14 cellular contexts compared by ENCODE assay signal in the genomic region with DNA sequence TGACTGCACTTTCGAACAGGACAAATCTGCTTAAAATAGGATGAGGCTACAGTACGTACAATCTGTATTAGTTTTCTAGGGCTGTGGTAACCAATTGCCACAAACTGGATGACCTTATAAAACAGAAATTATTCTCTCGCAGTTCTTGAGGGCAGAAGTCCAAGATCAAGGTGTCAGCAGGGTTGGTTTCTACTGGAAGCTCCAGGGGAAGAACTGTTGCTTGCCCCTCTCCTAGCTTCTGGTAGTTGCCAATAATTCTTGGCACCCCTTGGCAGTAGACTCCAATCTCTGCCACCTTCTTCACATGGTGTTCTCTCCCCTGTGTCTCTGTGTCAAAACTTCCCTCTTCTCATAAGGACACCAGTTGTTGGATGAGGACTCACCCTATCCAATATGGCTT. TPM values are rescaled to one million over a fixed set of nuclear protein-coding genes. Genes with fewer than 3 reads are reported as not detected.
DNase-seq lines count a peak whose midpoint lies in the region; ATAC-seq and TF ChIP-seq lines count a peak whose summit lies in the region.
"Had no signal": no experiment of that assay in that cellular context is flagged by ENCODE, and none has a peak within 500 bp of the region (broad histone marks: within the 10 kb centered on the region; RNA-seq: fewer than 3 reads in every experiment).

No MANE protein-coding gene starts in this region.

- no peak for TF ChIP-seq CTCF in DOHH2 (IDR thresholded peaks at IDR 0.05; ENCODE audit: low read depth, low read length, poor library complexity, severe bottlenecking)
- TF ChIP-seq CTCF in activated CD8-positive, alpha-beta T cell treated with anti-CD3 and anti-CD28 coated beads for 36 hours (IDR thresholded peaks at IDR 0.05) = no peak
- TF ChIP-seq CTCF in right atrium auricular region (IDR thresholded peaks at IDR 0.05) = no peak

- H3K4me3 Mint-ChIP-seq in CD4-positive, CD25-positive, alpha-beta regulatory T cell = peak overlapping the region; percentile 90 to 92 (median 92)
- peak overlapping the region; percentile 89 for H3K4me3 Mint-ChIP-seq in activated CD8-positive, alpha-beta T cell treated with anti-CD3 and anti-CD28 coated beads for 36 hours
- H3K4me3 Mint-ChIP-seq in memory B cell = peak overlapping the region; percentile 93

- H3K9me2 ChIP-seq in DOHH2 (replicated peaks; ENCODE audit: control insufficient read depth, low read length) = no peaks in the 10 kb centered on the region

- no peak for DNase-seq in CD4-positive, CD25-positive, alpha-beta regulatory T cell
- no peak for DNase-seq in activated CD8-positive, alpha-beta T cell treated with anti-CD3 and anti-CD28 coated beads for 36 hours
- DNase-seq in memory B cell (ENCODE audit: low spot score in 2 of 2) (no peak), NCI-H1105 (lab: John Stamatoyannopoulos, UW) (no peak), NCI-H2171 treated with DMSO at 0.1 percent for 48 hours (lab: John Stamatoyannopoulos, UW) (no peak), right atrium auricular region (ENCODE audit: low spot score) (no peak)
- DNase-seq: GDM1, GOT3, NCI-H187 treated with DMSO at 0.1 percent for 48 hours, NCI-H774, Right ventricle myocardium superior had no signal

- H3K9me3 ChIP-seq in CD4-positive, CD25-positive, alpha-beta regulatory T cell (ENCODE audit: control insufficient read depth in 2 of 2, low read length in 2 of 2) = no peaks in the 10 kb centered on the region
- H3K9me3 ChIP-seq in DOHH2 (ENCODE audit: control insufficient read depth, insufficient read depth, low read length) = no peaks in the 10 kb centered on the region
- H3K9me3 ChIP-seq in right atrium auricular region = no peaks in the 10 kb centered on the region
- H3K9me3 ChIP-seq: BLaER1 had no signal

- no peak overlapping the region for H3K4me3 ChIP-seq in CD4-positive, CD25-positive, alpha-beta regulatory T cell (ENCODE audit: low read depth, low read length)
- H3K4me3 ChIP-seq in DOHH2 (ENCODE audit: low read length) (peak overlapping the region; percentile 96), right atrium auricular region (no peak overlapping the region)
- H3K4me3 ChIP-seq: BLaER1 had no signal

- no peaks in the 10 kb centered on the region for H3K36me3 Mint-ChIP-seq in CD4-positive, CD25-positive, alpha-beta regulatory T cell
- no peaks in the 10 kb centered on the region for H3K36me3 Mint-ChIP-seq in activated CD8-positive, alpha-beta T cell treated with anti-CD3 and anti-CD28 coated beads for 36 hours (ENCODE audit: low read depth)
- H3K36me3 Mint-ChIP-seq in memory B cell = no peaks in the 10 kb centered on the region

- no peaks in the 10 kb centered on the region for H3K36me3 ChIP-seq in CD4-positive, CD25-positive, alpha-beta regulatory T cell (ENCODE audit: control insufficient read depth, insufficient read depth, low read length)
- no peaks in the 10 kb centered on the region for H3K36me3 ChIP-seq in DOHH2 (ENCODE audit: control insufficient read depth, low read length)
- no peaks in the 10 kb centered on the region for H3K36me3 ChIP-seq in right atrium auricular region
- H3K36me3 ChIP-seq: BLaER1 had no signal

- H3K79me2 ChIP-seq in DOHH2 (ENCODE audit: control insufficient read depth, low read length) = no peaks in the 10 kb centered on the region

- H4K20me1 ChIP-seq in DOHH2 (ENCODE audit: control insufficient read depth, insufficient read depth, low read depth, low read length) = no peaks in the 10 kb centered on the region
- H4K20me1 ChIP-seq: BLaER1 had no signal

- no peak overlapping the region for H3K27ac Mint-ChIP-seq in CD4-positive, CD25-positive, alpha-beta regulatory T cell
- no peak overlapping the region for H3K27ac Mint-ChIP-seq in activated CD8-positive, alpha-beta T cell treated with anti-CD3 and anti-CD28 coated beads for 36 hours
- no peak overlapping the region for H3K27ac Mint-ChIP-seq in memory B cell

- peaks cover 11% of the 10 kb centered on the region for H3K27me3 Mint-ChIP-seq in CD4-positive, CD25-positive, alpha-beta regulatory T cell
- peaks cover 9% of the 10 kb centered on the region for H3K27me3 Mint-ChIP-seq in activated CD8-positive, alpha-beta T cell treated with anti-CD3 and anti-CD28 coated beads for 36 hours
- H3K27me3 Mint-ChIP-seq in memory B cell = peaks cover 3% of the 10 kb centered on the region

- ATAC-seq in CD4-positive, CD25-positive, alpha-beta regulatory T cell (ENCODE audit: low read depth in 2 of 2) = no peak
- ATAC-seq in activated CD8-positive, alpha-beta T cell treated with anti-CD3 and anti-CD28 coated beads for 36 hours = no peak
- no peak for ATAC-seq in memory B cell (ENCODE audit: low read depth)
- no peak for ATAC-seq in GM18519 (IDR thresholded peaks at IDR 0.05; ENCODE audit: low FRiP score, unreplicated experiment)

- H3K9me3 Mint-ChIP-seq in CD4-positive, CD25-positive, alpha-beta regulatory T cell = no peaks in the 10 kb centered on the region
- H3K9me3 Mint-ChIP-seq in activated CD8-positive, alpha-beta T cell treated with anti-CD3 and anti-CD28 coated beads for 36 hours = no peaks in the 10 kb centered on the region
- no peaks in the 10 kb centered on the region for H3K9me3 Mint-ChIP-seq in memory B cell

- CTCF ChIA-PET in activated CD8-positive, alpha-beta T cell treated with anti-CD3 and anti-CD28 coated beads for 36 hours (lab: Charles Lee) = no interaction called here

- H3K27me3 ChIP-seq in CD4-positive, CD25-positive, alpha-beta regulatory T cell (ENCODE audit: control insufficient read depth, insufficient read depth, low read length) = no peaks in the 10 kb centered on the region
- H3K27me3 ChIP-seq in DOHH2 (ENCODE audit: control insufficient read depth, low read length) (no peaks in the 10 kb centered on the region), right atrium auricular region (no peaks in the 10 kb centered on the region)
- H3K27me3 ChIP-seq: BLaER1 had no signal

- H3K4me1 ChIP-seq in CD4-positive, CD25-positive, alpha-beta regulatory T cell (ENCODE audit: control insufficient read depth, insufficient read depth, low read length, poor library complexity, severe bottlenecking) = peaks cover 13% of the 10 kb centered on the region
- H3K4me1 ChIP-seq in DOHH2 (ENCODE audit: control insufficient read depth, low read length) = peaks cover 22% of the 10 kb centered on the region
- H3K4me1 ChIP-seq in right atrium auricular region = peaks cover 0 to 15% of the 10 kb centered on the region in 2 donors

- H3F3A ChIP-seq in DOHH2 (ENCODE audit: control insufficient read depth, insufficient read depth) = no peaks in the 10 kb centered on the region

- intact Hi-C loops in activated CD8-positive, alpha-beta T cell treated with anti-CD3 and anti-CD28 coated beads for 36 hours (cut with micrococcal nuclease) = loop anchor here (2.0 kb wide), 1 partner anchor 30 kb away; a partner anchor contains a TSS

- H3K27ac ChIP-seq in CD4-positive, CD25-positive, alpha-beta regulatory T cell (ENCODE audit: insufficient read depth, low read length, poor library complexity, severe bottlenecking) = no peak overlapping the region
- H3K27ac ChIP-seq in DOHH2 (ENCODE audit: low read depth, low read length) = no peak overlapping the region
- no peak overlapping the region for H3K27ac ChIP-seq in right atrium auricular region
- H3K27ac ChIP-seq: BLaER1 had no signal

- H3K4me2 ChIP-seq in DOHH2 (ENCODE audit: low read length) = peak overlapping the region; percentile 93

- peaks cover 0 to 8% (median 6%) of the 10 kb centered on the region in 4 donors for H3K4me1 Mint-ChIP-seq in CD4-positive, CD25-positive, alpha-beta regulatory T cell
- H3K4me1 Mint-ChIP-seq in activated CD8-positive, alpha-beta T cell treated with anti-CD3 and anti-CD28 coated beads for 36 hours (ENCODE audit: low read depth) = peaks cover 6% of the 10 kb centered on the region
- no peaks in the 10 kb centered on the region for H3K4me1 Mint-ChIP-seq in memory B cell

- POLR2A ChIA-PET in activated CD8-positive, alpha-beta T cell treated with anti-CD3 and anti-CD28 coated beads for 36 hours (lab: Charles Lee) = no interaction called here

RNA-seq across cellular contexts. Expression of a gene that starts 1.4 kb away (rescaled TPM):
- not detected for total RNA-seq in CD4-positive, CD25-positive, alpha-beta regulatory T cell
- under 1 TPM in 2 of 4 donors, not detected in 2; 0.13 to 0.59 TPM for polyA plus RNA-seq in CD4-positive, CD25-positive, alpha-beta regulatory T cell
- total RNA-seq in activated CD8-positive, alpha-beta T cell treated with anti-CD3 and anti-CD28 coated beads for 36 hours = 1 to 10 TPM; 1.2 to 1.7 TPM
- total RNA-seq in right atrium auricular region = 1 to 10 TPM; 1.1 to 2.1 TPM

RNA-seq across cellular contexts. Expression of a gene that starts 30.0 kb away (rescaled TPM):
- total RNA-seq in CD4-positive, CD25-positive, alpha-beta regulatory T cell = 10.9 TPM
- 10 to 100 TPM; 33.7 to 56.4 (median 40.8) TPM for polyA plus RNA-seq in CD4-positive, CD25-positive, alpha-beta regulatory T cell
- 10 to 100 TPM; 21.8 to 21.9 TPM for total RNA-seq in activated CD8-positive, alpha-beta T cell treated with anti-CD3 and anti-CD28 coated beads for 36 hours
- 10 to 100 TPM in 1 of 2 donors, 1 to 10 TPM in 1; 8.7 to 14.8 TPM for total RNA-seq in right atrium auricular region

RNA-seq across cellular contexts. Expression of a gene that starts 30.2 kb away (rescaled TPM):
- 40.0 TPM for total RNA-seq in CD4-positive, CD25-positive, alpha-beta regulatory T cell
- 1 to 10 TPM; 2.0 to 3.2 (median 2.3) TPM for polyA plus RNA-seq in CD4-positive, CD25-positive, alpha-beta regulatory T cell
- 10 to 100 TPM; 12.9 to 13.3 TPM for total RNA-seq in activated CD8-positive, alpha-beta T cell treated with anti-CD3 and anti-CD28 coated beads for 36 hours
- 10 to 100 TPM; 15.1 to 16.2 TPM for total RNA-seq in right atrium auricular region
